ENCODE assay signal across 22 cellular contexts in the genomic region with DNA sequence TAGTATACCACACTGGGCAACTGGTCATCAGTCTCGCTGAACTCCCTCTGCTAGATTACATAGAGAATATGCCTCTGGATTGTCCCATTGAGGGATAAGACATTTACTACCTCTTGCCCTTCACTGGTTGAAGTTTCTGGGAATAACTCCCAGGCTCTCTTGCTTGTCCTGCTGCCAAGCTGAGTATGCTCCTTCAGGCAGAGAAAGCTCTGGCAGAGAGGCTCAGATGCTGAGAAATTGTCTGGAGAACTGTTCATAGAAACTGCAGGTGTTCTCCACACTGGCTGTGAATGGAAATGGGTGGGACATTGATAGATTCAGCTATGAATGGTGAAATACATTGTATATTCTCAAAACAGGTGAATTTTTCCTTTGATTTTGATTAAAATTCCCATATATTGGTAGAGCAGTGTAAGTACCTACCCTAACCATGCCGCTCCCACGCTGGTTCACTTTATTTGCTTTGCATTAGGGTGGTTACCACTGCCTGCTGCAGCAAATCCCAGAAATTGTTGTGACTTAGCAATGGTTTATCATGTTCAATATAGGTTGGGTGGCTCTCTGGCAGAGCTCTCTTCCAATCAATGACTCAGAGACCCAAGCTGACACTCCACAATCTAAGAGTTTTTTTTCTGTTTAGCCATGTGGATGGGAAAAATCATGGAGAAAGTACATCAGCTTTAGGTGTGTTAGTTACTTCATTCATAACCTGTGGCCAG. TPM values are rescaled to one million over a fixed set of nuclear protein-coding genes. Genes with fewer than 3 reads are reported as not detected.
DNase-seq lines count a peak whose midpoint lies in the region; ATAC-seq, FAIRE-seq and TF ChIP-seq lines count a peak whose summit lies in the region.
"Had no signal": no experiment of that assay in that cellular context is flagged by ENCODE, and none has a peak within 500 bp of the region (broad histone marks: within the 10 kb centered on the region; RNA-seq: fewer than 3 reads in every experiment).

No MANE protein-coding gene starts in this region.

- ATAC-seq in naive B cell (ENCODE audit: low read depth in 2 of 2) = no peak
- ATAC-seq: body of pancreas, GM23338, right cardiac atrium had no signal

- H3K4me3 Mint-ChIP-seq in naive B cell = peak overlapping the region in 7 of 8 donors; percentile 39 to 85 (median 49)
- no peak overlapping the region for H3K4me3 Mint-ChIP-seq in HFFc6
- H3K4me3 Mint-ChIP-seq: activated naive CD4-positive, alpha-beta T cell treated with anti-CD3 and anti-CD28 coated beads, Interleukin-2, amount 10 ng/mL, durations not matched to agents 7 days and 5 days; GM23338; immature natural killer cell had no signal

- H3K4me1 Mint-ChIP-seq in naive B cell = peaks cover 52 to 95% (median 73%) of the 10 kb centered on the region in 3 donors
- H3K4me1 Mint-ChIP-seq in HFFc6 (ENCODE audit: low read depth) = peaks cover 6% of the 10 kb centered on the region
- H3K4me1 Mint-ChIP-seq: GM23338 had no signal

- H3K27ac Mint-ChIP-seq in naive B cell (peak overlapping the region; percentile 74 to 91 (median 89)), HFFc6 (no peak overlapping the region)
- H3K27ac Mint-ChIP-seq: GM23338, immature natural killer cell had no signal

- peak; percentile 76 for FAIRE-seq in GM19239 (lab: Jason Lieb, UNC)

- H3K36me3 Mint-ChIP-seq in naive B cell (peaks cover 0 to 7% of the 10 kb centered on the region in 2 donors), HFFc6 (ENCODE audit: low read depth) (no peaks in the 10 kb centered on the region)
- H3K36me3 Mint-ChIP-seq: immature natural killer cell had no signal

- DNase-seq in AG20443 (ENCODE audit: low spot score) (peak; percentile 14), GM19239 (ENCODE audit: insufficient read length, low spot score) (no peak), cerebellar cortex (ENCODE audit: low spot score) (peak; percentile 46), naive B cell (no peak), HFFc6 (no peak), GM19238 (ENCODE audit: insufficient read length, low spot score) (no peak), EL (no peak), middle frontal gyrus (ENCODE audit: extremely low spot score, low spot score) (no peak)
- DNase-seq: activated CD4-positive, alpha-beta T cell treated with anti-CD3 and anti-CD28 coated beads, Interleukin-2, amount 50 U/mL, for 48 hours; activated naive CD4-positive, alpha-beta T cell treated with anti-CD3 and anti-CD28 coated beads, Interleukin-2, amount 10 ng/mL, durations not matched to agents 7 days and 5 days; body of pancreas; CD8-positive, alpha-beta memory T cell; colonic mucosa; DMS53; immature natural killer cell; KBM-7; NCI-H1694; Peyer's patch; right cardiac atrium; stimulated activated CD4-positive, alpha-beta T cell treated with anti-CD3 and anti-CD28 coated beads, Interleukin-12 subunit alpha, Interleukin-12 subunit beta, amount 100 ng/mL, for 4 hours; WERI-Rb-1 had no signal

- H3K9me3 Mint-ChIP-seq in naive B cell (peaks cover 0 to 11% (median 4%) of the 10 kb centered on the region in 7 donors), HFFc6 (no peaks in the 10 kb centered on the region)
- H3K9me3 Mint-ChIP-seq: CD8-positive, alpha-beta memory T cell; GM23338; immature natural killer cell had no signal

- H3K27me3 Mint-ChIP-seq in naive B cell (no peaks in the 10 kb centered on the region), HFFc6 (ENCODE audit: insufficient read depth) (peaks cover 1% of the 10 kb centered on the region; the same call in 1 of the 2 replicates)
- H3K27me3 Mint-ChIP-seq: activated naive CD4-positive, alpha-beta T cell treated with anti-CD3 and anti-CD28 coated beads, Interleukin-2, amount 10 ng/mL, durations not matched to agents 7 days and 5 days had no signal

- TF ChIP-seq CTCF in HFFc6 (IDR thresholded peaks at IDR 0.05) = no peak

RNA-seq across cellular contexts. Expression of a gene that starts 36.7 kb away (rescaled TPM):
- polyA plus RNA-seq in naive B cell (ENCODE audit: low read depth in 6 of 6) = 10 to 100 TPM; 17.7 to 31.3 (median 21.8) TPM
- 1 to 10 TPM in 1 of 6 experiments, under 1 TPM in 5; 0.55 to 1.2 (median 0.87) TPM for total RNA-seq in HFFc6 (2021; fragmentation: NEBNext Ultra II Directional; extraction: Animal tissue kit (Norgen Biotek cat#: 25700))

Comparison
In these comparisons a context has a peak if more than half of its experiments do, and no peak if none do; other contexts are left out.
1. DNase-seq: peak in AG20443 (single experiment) and cerebellar cortex (single experiment); none in GM19239 (single experiment), naive B cell (single experiment), HFFc6 (single experiment), GM19238 (single experiment), EL (single experiment) and middle frontal gyrus (single experiment).